In genomic region chr11:3840289-3840869, GRCh38 we compare ENCODE assay signal across 8 cellular contexts. TPM values are rescaled to one million over a fixed set of nuclear protein-coding genes. Genes with fewer than 3 reads are reported as not detected.
A peak's percentile ranks its signal among the peaks of the same experiment; 100 is the strongest.
DNase-seq lines count a peak whose midpoint lies in the region; ATAC-seq, FAIRE-seq and TF ChIP-seq lines count a peak whose summit lies in the region.

No MANE protein-coding gene starts in this region.

- ATAC-seq in K562 (peak; percentile 24), HG03045 (IDR thresholded peaks at IDR 0.05; ENCODE audit: unreplicated experiment) (no peak)

- TF ChIP-seq CTCF in PC-9 (conservative IDR thresholded peaks at IDR 0.05) (no peak), K562 (IDR thresholded peaks at IDR 0.05 in 2 of 3, conservative IDR thresholded peaks at IDR 0.05 in 1 of 3; ENCODE audit: insufficient read depth in 2 of 3, low read depth in 1 of 3, low read length in 3 of 3) (no peak), kidney (IDR thresholded peaks at IDR 0.05; ENCODE audit: borderline replicate concordance, extremely low read depth, insufficient read depth) (no peak)

- H3K4me1 ChIP-seq in PC-9 (replicated peaks; ENCODE audit: insufficient read depth) (peaks cover 10% of the 10 kb centered on the region), K562 (replicated peaks in 1 of 2; ENCODE audit: control insufficient read depth in 2 of 2, insufficient read depth in 2 of 2, low read length in 2 of 2) (peaks cover 34 to 55% of the 10 kb centered on the region in 2 experiments), kidney (ENCODE audit: control insufficient read depth in 1 of 2, insufficient read depth in 1 of 2, low read depth in 1 of 2, low read length in 2 of 2) (peaks cover 11 to 26% of the 10 kb centered on the region in 2 donors)

- TF ChIP-seq EP300 in K562 (IDR thresholded peaks at IDR 0.05; ENCODE audit: low read length): no peak

- CTCF ChIA-PET in PC-9 (lab: Charles Lee): interaction anchor here (2.1 kb wide), 1 partner anchor 232 kb away, joined by 7 read pairs; no protein-coding TSS in a partner anchor
- CTCF ChIA-PET in K562 (lab: Yijun Ruan, JAX; ENCODE audit: low intra/inter-chr PET ratio): interaction anchor here (0.6 kb wide), 1 partner anchor 15 kb away, joined by 3 read pairs; no protein-coding TSS in a partner anchor

- peak overlapping the region; percentile 43; the same call in 1 of the 2 replicates for H3K27ac ChIP-seq in PC-9
- H3K27ac ChIP-seq in K562 (ENCODE audit: extremely low read depth, low read depth, low read length): peak overlapping the region; percentile 86
- H3K27ac ChIP-seq in kidney (ENCODE audit: low read depth in 2 of 2, low read length in 2 of 2): peak overlapping the region; percentile 80 to 85

- peak; percentile 36 for DNase-seq in NCI-H1105 treated with DMSO at 0.1 percent for 48 hours (lab: John Stamatoyannopoulos, UW)
- DNase-seq in NCI-H1105 (lab: John Stamatoyannopoulos, UW): no peak
- DNase-seq in PC-9: no peak
- DNase-seq in K562 (ENCODE audit: extremely low read depth in 1 of 4, low spot score in 3 of 4): peak in 1 of 4 experiments; percentile 45
- peak; percentile 82 for DNase-seq in kidney
- DNase-seq in stimulated activated naive CD4-positive, alpha-beta T cell (lab: John Stamatoyannopoulos, UW): peak; percentile 26 to 69 (median 54)
- no peak for DNase-seq in GM19238 (ENCODE audit: insufficient read length, low spot score)

- H3K9me3 ChIP-seq in PC-9 (ENCODE audit: insufficient read depth, low read depth): no peaks in the 10 kb centered on the region
- no peaks in the 10 kb centered on the region for H3K9me3 ChIP-seq in K562 (replicated peaks; ENCODE audit: control insufficient read depth, insufficient read depth, low read depth, low read length)
- no peaks in the 10 kb centered on the region for H3K9me3 ChIP-seq in kidney (ENCODE audit: control insufficient read depth in 1 of 2, low read length in 2 of 2)

- intact Hi-C loops in PC-9 (cut with micrococcal nuclease; ENCODE audit: unreplicated experiment) (loop anchor here (2.0 kb wide), 1 partner anchor 32 kb away; the partner anchor contains the start of gene PGAP2), K562 (cut with micrococcal nuclease) (no loop called here), kidney (cut with DNase I) (no loop called here)

- BruUV-seq in PC-9 (replicated peaks; lab: Mats Ljungman, UMichigan): no TSS peak
- BruUV-seq in K562 (replicated peaks; lab: Mats Ljungman, UMichigan): no TSS peak

- peak overlapping the region; percentile 68 for H3K4me3 ChIP-seq in PC-9
- H3K4me3 ChIP-seq in K562: peak overlapping the region; percentile 89
- peak overlapping the region; percentile 75 to 79 for H3K4me3 ChIP-seq in kidney (ENCODE audit: low read length in 2 of 2)

- FAIRE-seq in K562 (lab: Jason Lieb, UNC): no peak
- no peak for FAIRE-seq in kidney (lab: Jason Lieb, UNC)

- H3K9ac ChIP-seq in K562 (ENCODE audit: insufficient read depth in 1 of 2, low read depth in 2 of 2, low read length in 2 of 2) (peak overlapping the region; percentile 84 to 94), kidney (ENCODE audit: low read length in 2 of 2) (peak overlapping the region; percentile 77 to 85)

- in situ Hi-C loops in K562 (cut with MboI): no loop called here

- WGBS in K562 (ENCODE audit: insufficient coverage, low coverage, missing lambda C conversion rate): 0% methylated on average over 25 of the region's 43 CpGs

- no peak for TF ChIP-seq POLR2A in K562 (conservative IDR thresholded peaks at IDR 0.05)

- H4K20me1 ChIP-seq in PC-9 (ENCODE audit: insufficient read depth): no peaks in the 10 kb centered on the region
- peaks cover 4% of the 10 kb centered on the region; the same call in 1 of the 2 replicates for H4K20me1 ChIP-seq in K562 (replicated peaks; ENCODE audit: control insufficient read depth, insufficient read depth, low read length)

- H3K27me3 ChIP-seq in PC-9 (ENCODE audit: insufficient read depth, low read depth) (no peaks in the 10 kb centered on the region), K562 (ENCODE audit: control insufficient read depth in 2 of 2, insufficient read depth in 2 of 2, low read length in 2 of 2) (no peaks in the 10 kb centered on the region)

- H3K4me2 ChIP-seq in PC-9: peak overlapping the region; percentile 87
- H3K4me2 ChIP-seq in K562 (ENCODE audit: insufficient read depth, low read length): peak overlapping the region; percentile 93

- H3K36me3 ChIP-seq in PC-9 (ENCODE audit: low read depth) (no peaks in the 10 kb centered on the region), K562 (ENCODE audit: control insufficient read depth, insufficient read depth, low read length) (peaks cover 32% of the 10 kb centered on the region), kidney (ENCODE audit: control insufficient read depth in 1 of 2, insufficient read depth in 2 of 2, low read length in 2 of 2) (no peaks in the 10 kb centered on the region)

- H2AFZ ChIP-seq in PC-9 (no peak overlapping the region; the same call in 1 of the 2 replicates), K562 (ENCODE audit: low read depth, low read length) (no peak overlapping the region)

- H3F3A ChIP-seq in PC-9 (ENCODE audit: insufficient read depth, low read depth): no peaks in the 10 kb centered on the region; the same call in 1 of the 2 replicates

- POLR2A ChIA-PET in PC-9 (lab: Charles Lee; ENCODE audit: unreplicated experiment) (interaction anchor here (0.7 kb wide), 1 partner anchor 197 kb away, joined by 10 read pairs; no protein-coding TSS in a partner anchor), K562 (lab: Yijun Ruan, JAX) (interaction anchor here (0.5 to 2.7 kb wide), 12 partner anchors 9 to 118 kb away, joined by 3 to 9 read pairs (median 4); partner anchors contain the start of gene STIM1)

- H3K79me2 ChIP-seq in PC-9 (ENCODE audit: low read depth): peaks cover 28% of the 10 kb centered on the region
- peaks cover 58% of the 10 kb centered on the region for H3K79me2 ChIP-seq in K562 (ENCODE audit: control insufficient read depth, insufficient read depth, low read length)

- no peaks in the 10 kb centered on the region for H3K9me1 ChIP-seq in K562 (ENCODE audit: control insufficient read depth, insufficient read depth, low read length)

- no peaks in the 10 kb centered on the region for H3K9me2 ChIP-seq in PC-9 (ENCODE audit: insufficient read depth)

- no peak for TF ChIP-seq RAD21 in K562 (CRISPR knock-in tag; conservative IDR thresholded peaks at IDR 0.05 in 1 of 2, IDR thresholded peaks at IDR 0.05 in 1 of 2)

RNA-seq across cellular contexts. Expression of gene RHOG, which starts 0.4 kb away (rescaled TPM):
- total RNA-seq in PC-9 (2021): 31.0 and 36.1 TPM in 2 replicates
- 27.7 and 100.0 TPM in 2 replicates for total RNA-seq in K562 (2011; cell fraction: chromatin; rRNA removed; ENCODE audit: low replicate concordance)
- 89.7 and 100 TPM in 2 replicates for total RNA-seq in K562 (2011; cell fraction: nucleolus; rRNA removed)
- total RNA-seq in K562 (2011; cell fraction: nucleoplasm; rRNA removed): 70.6 and 86.3 TPM in 2 replicates
- 80.3 and 117 TPM in 2 replicates for total RNA-seq in K562 (2014; rRNA removed)
- total RNA-seq in K562 (2014; rRNA removed; fragmentation: Illumina TruSeq; extraction: Trizol): 34.7 and 43.6 TPM in 2 replicates
- 70.0 and 71.8 TPM in 2 replicates for total RNA-seq in K562 (2015; rRNA removed; fragmentation: Illumina TruSeq; extraction: Trizol)
- total RNA-seq in K562 (2021): 157 and 162 TPM in 2 replicates
- 112 and 121 TPM in 2 replicates for polyA plus RNA-seq in K562 (2011; rRNA removed)
- polyA plus RNA-seq in K562 (2011; cell fraction: cytosol; rRNA removed): 199 and 423 TPM in 2 replicates
- polyA plus RNA-seq in K562 (2011; cell fraction: nucleus; rRNA removed): 55.6 and 75.5 TPM in 2 replicates
- 177 and 217 TPM in 2 replicates for polyA plus RNA-seq in K562 (2012)
- 153 and 223 TPM in 2 replicates for polyA plus RNA-seq in K562 (2014; fragmentation: Illumina TruSeq; extraction: Trizol)
- polyA plus RNA-seq in K562 (2014; fragmentation: Nextera tagmentation; extraction: Ambion mirVana): 10 to 100 TPM; 22.6 to 36.8 TPM
- 134 and 159 TPM in 2 replicates for polyA plus RNA-seq in K562 (2014; rRNA removed)
- 68.0 and 101 TPM in 2 replicates for polyA minus RNA-seq in K562 (2011; rRNA and poly(A)+ RNA removed)
- 169 and 173 TPM in 2 replicates for polyA minus RNA-seq in K562 (2011; cell fraction: cytosol; rRNA and poly(A)+ RNA removed)
- 39.9 and 49.1 TPM in 2 replicates for polyA minus RNA-seq in K562 (2011; cell fraction: nucleus; rRNA and poly(A)+ RNA removed)
- total RNA-seq in kidney: 56.0 TPM
- polyA plus RNA-seq in kidney (ENCODE audit: insufficient read depth, low read depth, low replicate concordance): 43.1 TPM

RNA-seq across cellular contexts. Expression of gene STIM1, which starts 15.1 kb away (rescaled TPM):
- total RNA-seq in PC-9 (2021) (26.8 and 28.3 TPM in 2 replicates), K562 (2014; rRNA removed) (22.1 and 23.9 TPM in 2 replicates), K562 (2014; rRNA removed; fragmentation: Illumina TruSeq; extraction: Trizol) (25.8 and 28.2 TPM in 2 replicates), K562 (2015; rRNA removed; fragmentation: Illumina TruSeq; extraction: Trizol) (18.3 and 20.6 TPM in 2 replicates), K562 (2021) (50.4 and 50.5 TPM in 2 replicates), kidney (68.0 TPM)
- 148 and 250 TPM in 2 replicates for total RNA-seq in K562 (2011; cell fraction: chromatin; rRNA removed; ENCODE audit: low replicate concordance)
- total RNA-seq in K562 (2011; cell fraction: nucleolus; rRNA removed): 183 and 205 TPM in 2 replicates
- total RNA-seq in K562 (2011; cell fraction: nucleoplasm; rRNA removed): 147 and 198 TPM in 2 replicates
- polyA plus RNA-seq in K562 (2011; rRNA removed) (30.2 and 42.1 TPM in 2 replicates), K562 (2014; fragmentation: Illumina TruSeq; extraction: Trizol) (38.8 and 39.1 TPM in 2 replicates), K562 (2014; fragmentation: Nextera tagmentation; extraction: Ambion mirVana) (1 to 10 TPM; 7.7 to 8.0 TPM), K562 (2014; rRNA removed) (22.5 and 24.7 TPM in 2 replicates), kidney (ENCODE audit: insufficient read depth, low read depth, low replicate concordance) (15.7 TPM)
- polyA plus RNA-seq in K562 (2011; cell fraction: cytosol; rRNA removed): 32.2 and 32.4 TPM in 2 replicates
- polyA plus RNA-seq in K562 (2011; cell fraction: nucleus; rRNA removed): 47.0 and 55.3 TPM in 2 replicates
- polyA plus RNA-seq in K562 (2012): 55.9 and 67.3 TPM in 2 replicates
- polyA minus RNA-seq in K562 (2011; rRNA and poly(A)+ RNA removed): 160 and 190 TPM in 2 replicates
- 46.1 and 63.4 TPM in 2 replicates for polyA minus RNA-seq in K562 (2011; cell fraction: cytosol; rRNA and poly(A)+ RNA removed)
- 30.4 and 55.1 TPM in 2 replicates for polyA minus RNA-seq in K562 (2011; cell fraction: nucleus; rRNA and poly(A)+ RNA removed)

RNA-seq across cellular contexts. Expression of gene PGAP2, which starts 32.0 kb away (rescaled TPM):
- total RNA-seq in PC-9 (2021): 37.7 and 39.5 TPM in 2 replicates
- 52.9 and 128 TPM in 2 replicates for total RNA-seq in K562 (2011; cell fraction: chromatin; rRNA removed; ENCODE audit: low replicate concordance)
- 70.0 and 81.9 TPM in 2 replicates for total RNA-seq in K562 (2011; cell fraction: nucleolus; rRNA removed)
- 77.8 and 87.7 TPM in 2 replicates for total RNA-seq in K562 (2011; cell fraction: nucleoplasm; rRNA removed)
- 17.9 and 26.9 TPM in 2 replicates for total RNA-seq in K562 (2014; rRNA removed)
- total RNA-seq in K562 (2014; rRNA removed; fragmentation: Illumina TruSeq; extraction: Trizol): 18.4 and 20.2 TPM in 2 replicates
- total RNA-seq in K562 (2015; rRNA removed; fragmentation: Illumina TruSeq; extraction: Trizol): 20.6 and 22.7 TPM in 2 replicates
- total RNA-seq in K562 (2021): 35.2 and 38.0 TPM in 2 replicates
- 47.2 and 57.2 TPM in 2 replicates for polyA plus RNA-seq in K562 (2011; rRNA removed)
- 61.2 and 89.0 TPM in 2 replicates for polyA plus RNA-seq in K562 (2011; cell fraction: cytosol; rRNA removed)
- polyA plus RNA-seq in K562 (2011; cell fraction: nucleus; rRNA removed): 177 and 185 TPM in 2 replicates
- 38.5 and 43.9 TPM in 2 replicates for polyA plus RNA-seq in K562 (2012)
- 46.4 and 49.7 TPM in 2 replicates for polyA plus RNA-seq in K562 (2014; fragmentation: Illumina TruSeq; extraction: Trizol)
- 10 to 100 TPM; 33.7 to 40.0 TPM for polyA plus RNA-seq in K562 (2014; fragmentation: Nextera tagmentation; extraction: Ambion mirVana)
- 31.8 and 34.9 TPM in 2 replicates for polyA plus RNA-seq in K562 (2014; rRNA removed)
- polyA minus RNA-seq in K562 (2011; rRNA and poly(A)+ RNA removed): 32.7 and 40.7 TPM in 2 replicates
- 16.9 and 30.9 TPM in 2 replicates for polyA minus RNA-seq in K562 (2011; cell fraction: cytosol; rRNA and poly(A)+ RNA removed)
- 18.3 and 23.0 TPM in 2 replicates for polyA minus RNA-seq in K562 (2011; cell fraction: nucleus; rRNA and poly(A)+ RNA removed)
- total RNA-seq in kidney: 19.5 TPM
- polyA plus RNA-seq in kidney (ENCODE audit: insufficient read depth, low read depth, low replicate concordance): 17.5 TPM

RNA-seq across cellular contexts. Expression of gene NUP98, which starts 43.0 kb away (rescaled TPM):
- total RNA-seq in PC-9 (2021): 49.8 and 59.7 TPM in 2 replicates
- total RNA-seq in K562 (2011; cell fraction: chromatin; rRNA removed; ENCODE audit: low replicate concordance): 342 and 546 TPM in 2 replicates
- 195 and 218 TPM in 2 replicates for total RNA-seq in K562 (2011; cell fraction: nucleolus; rRNA removed)
- total RNA-seq in K562 (2011; cell fraction: nucleoplasm; rRNA removed): 297 and 312 TPM in 2 replicates
- 143 TPM in 2 replicates for total RNA-seq in K562 (2014; rRNA removed)
- total RNA-seq in K562 (2014; rRNA removed; fragmentation: Illumina TruSeq; extraction: Trizol): 116 and 118 TPM in 2 replicates
- total RNA-seq in K562 (2015; rRNA removed; fragmentation: Illumina TruSeq; extraction: Trizol): 164 and 182 TPM in 2 replicates
- 122 and 130 TPM in 2 replicates for total RNA-seq in K562 (2021)
- polyA plus RNA-seq in K562 (2011; rRNA removed): 132 and 146 TPM in 2 replicates
- polyA plus RNA-seq in K562 (2011; cell fraction: cytosol; rRNA removed): 259 and 340 TPM in 2 replicates
- polyA plus RNA-seq in K562 (2011; cell fraction: nucleus; rRNA removed): 203 and 273 TPM in 2 replicates
- 80.8 and 90.3 TPM in 2 replicates for polyA plus RNA-seq in K562 (2012)
- polyA plus RNA-seq in K562 (2014; fragmentation: Illumina TruSeq; extraction: Trizol): 196 and 197 TPM in 2 replicates
- polyA plus RNA-seq in K562 (2014; fragmentation: Nextera tagmentation; extraction: Ambion mirVana): 10 to 100 TPM; 45.1 to 60.8 TPM
- polyA plus RNA-seq in K562 (2014; rRNA removed): 128 and 131 TPM in 2 replicates
- polyA minus RNA-seq in K562 (2011; rRNA and poly(A)+ RNA removed): 279 and 376 TPM in 2 replicates
- 161 and 183 TPM in 2 replicates for polyA minus RNA-seq in K562 (2011; cell fraction: cytosol; rRNA and poly(A)+ RNA removed)
- polyA minus RNA-seq in K562 (2011; cell fraction: nucleus; rRNA and poly(A)+ RNA removed): 94.9 and 145 TPM in 2 replicates
- 67.6 TPM for total RNA-seq in kidney
- polyA plus RNA-seq in kidney (ENCODE audit: insufficient read depth, low read depth, low replicate concordance): 23.8 TPM

Comparison
In these comparisons a context has a peak if more than half of its experiments do, and no peak if none do; other contexts are left out.
1. DNase-seq: peak in NCI-H1105 treated with DMSO at 0.1 percent for 48 hours (single experiment), kidney (single experiment) and stimulated activated naive CD4-positive, alpha-beta T cell (6 of 6); none in NCI-H1105 (single experiment), PC-9 (0 of 2) and GM19238 (single experiment).
2. Peak in every context shown above with its lines, with median percentiles within 50 percentile points of each other: H3K27ac ChIP-seq and H3K4me3 ChIP-seq.